Comparison of ENCODE assay signal across 26 cellular contexts in the genomic region with DNA sequence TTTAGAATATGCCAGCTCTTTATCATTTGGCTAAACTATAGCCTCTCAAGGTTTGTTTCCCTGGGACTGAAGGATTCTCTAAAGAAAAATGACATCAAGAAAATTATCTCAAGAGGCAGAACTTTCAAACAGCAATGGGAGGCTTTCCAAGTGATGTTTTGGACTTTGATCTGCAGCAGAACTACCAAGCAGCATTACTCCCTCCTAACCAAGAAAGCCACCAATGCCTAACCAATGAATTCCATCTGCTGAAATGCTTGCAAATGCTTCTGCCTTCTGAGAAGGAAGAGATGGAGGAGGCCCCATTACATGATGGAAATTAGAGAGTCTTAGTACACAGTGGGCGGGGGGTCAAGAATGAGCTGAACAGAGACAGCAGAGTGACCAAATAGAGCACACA.
"Had no signal": no experiment of that assay in that cellular context is flagged by ENCODE, and none has a peak within 500 bp of the region (broad histone marks: within the 10 kb centered on the region; RNA-seq: fewer than 3 reads in every experiment).

No MANE protein-coding gene starts in this region.

- H3K4me3 Mint-ChIP-seq: endodermal cell; naive B cell; nephron; stimulated activated naive B cell treated with anti-CD40 and anti-IgM and Interleukin-4, amounts not matched to agents 10 μg/mL and 1 μg/mL and 100 μg/mL, for 72 hours; stimulated activated naive CD8-positive, alpha-beta T cell treated with anti-CD3 and anti-CD28 coated beads, Interleukin-15, amount 100 ng/mL, for 72 hours had no signal

- H3K9me3 ChIP-seq: colonic mucosa, gastroesophageal sphincter, left ventricle myocardium inferior, prostate gland, sigmoid colon, testis, tibial nerve, upper lobe of right lung, vagina had no signal

- H3K27ac Mint-ChIP-seq: endodermal cell; nephron; stimulated activated naive B cell treated with anti-CD40 and anti-IgM and Interleukin-4, amounts not matched to agents 10 μg/mL and 1 μg/mL and 100 μg/mL, for 72 hours; stimulated activated naive CD8-positive, alpha-beta T cell treated with anti-CD3 and anti-CD28 coated beads, Interleukin-15, amount 100 ng/mL, for 72 hours had no signal

- H3K4me3 ChIP-seq: colonic mucosa, gastroesophageal sphincter, left ventricle myocardium inferior, lung, prostate gland, sigmoid colon, skin epidermis, testis, tibial nerve, upper lobe of right lung, vagina had no signal

- H3K4me1 Mint-ChIP-seq: endodermal cell had no signal

- ATAC-seq: gastroesophageal sphincter; stimulated activated naive B cell treated with anti-CD40 and anti-IgM and Interleukin-4, amounts not matched to agents 10 μg/mL and 1 μg/mL and 100 μg/mL, for 72 hours; stimulated activated naive CD8-positive, alpha-beta T cell treated with anti-CD3 and anti-CD28 coated beads, Interleukin-15, amount 100 ng/mL, for 72 hours; upper lobe of right lung had no signal

- H3K9ac ChIP-seq: parathyroid adenoma had no signal

- H3K36me3 Mint-ChIP-seq: naive B cell; stimulated activated naive B cell treated with anti-CD40 and anti-IgM and Interleukin-4, amounts not matched to agents 10 μg/mL and 1 μg/mL and 100 μg/mL, for 72 hours had no signal

- H3K27ac ChIP-seq: colonic mucosa, gastroesophageal sphincter, left ventricle myocardium inferior, parathyroid adenoma, prostate gland, sigmoid colon, testis, tibial nerve, upper lobe of right lung, vagina had no signal

- H3K4me1 ChIP-seq: colonic mucosa, gastroesophageal sphincter, prostate gland, sigmoid colon, testis, tibial nerve, upper lobe of right lung, vagina had no signal

- H2AFZ ChIP-seq: parathyroid adenoma had no signal

- H3K27me3 Mint-ChIP-seq: naive B cell; stimulated activated naive B cell treated with anti-CD40 and anti-IgM and Interleukin-4, amounts not matched to agents 10 μg/mL and 1 μg/mL and 100 μg/mL, for 72 hours; stimulated activated naive CD8-positive, alpha-beta T cell treated with anti-CD3 and anti-CD28 coated beads, Interleukin-15, amount 100 ng/mL, for 72 hours had no signal

- DNase-seq: colonic mucosa; dermis blood vessel endothelial cell; effector CD4-positive, alpha-beta T cell; endodermal cell; foreskin fibroblast; glutamatergic neuron; islet precursor cell; left ventricle myocardium inferior; mesenchymal stem cell; naive B cell; occipital lobe; sigmoid colon; stimulated activated CD4-positive, alpha-beta T cell treated with anti-CD3 and anti-CD28 coated beads, Interleukin-2, amount 100 ng/mL, for 24 hours; stimulated activated CD4-positive, alpha-beta T cell treated with anti-CD3 and anti-CD28 coated beads, Interleukin-4, amount 100 ng/mL, for 4 hours; stimulated activated naive B cell treated with anti-CD40 and anti-IgM and Interleukin-4, amounts not matched to agents 10 μg/mL and 1 μg/mL and 100 μg/mL, for 72 hours; stimulated activated naive CD8-positive, alpha-beta T cell treated with anti-CD3 and anti-CD28 coated beads, Interleukin-15, amount 100 ng/mL, for 72 hours; testis; upper lobe of right lung had no signal

- H3K79me2 ChIP-seq: parathyroid adenoma had no signal

- H3K9me3 Mint-ChIP-seq: endodermal cell; nephron; stimulated activated naive B cell treated with anti-CD40 and anti-IgM and Interleukin-4, amounts not matched to agents 10 μg/mL and 1 μg/mL and 100 μg/mL, for 72 hours; stimulated activated naive CD8-positive, alpha-beta T cell treated with anti-CD3 and anti-CD28 coated beads, Interleukin-15, amount 100 ng/mL, for 72 hours had no signal

- H3K27me3 ChIP-seq: colonic mucosa, sigmoid colon, testis, tibial nerve, upper lobe of right lung, vagina had no signal

- H3K36me3 ChIP-seq: colonic mucosa, gastroesophageal sphincter, left ventricle myocardium inferior, prostate gland, sigmoid colon, tibial nerve, upper lobe of right lung, vagina had no signal
